1 cellular context compared by ENCODE assay signal in genomic region chr2:110993557-110994231, GRCh38.
TF ChIP-seq lines count a peak whose summit lies in the region.

No MANE protein-coding gene starts in this region.

TF ChIP-seq in HCT116, 20 proteins besides CTCF, POLR2A, EP300 and RAD21 (continued from another document):
- TF ChIP-seq MAX (IDR thresholded peaks at IDR 0.05) (peak; percentile 60), ELF1 (IDR thresholded peaks at IDR 0.05; ENCODE audit: borderline replicate concordance, low read depth) (no peak)
